Comparison of ENCODE assay signal across 12 cellular contexts in the genomic region with DNA sequence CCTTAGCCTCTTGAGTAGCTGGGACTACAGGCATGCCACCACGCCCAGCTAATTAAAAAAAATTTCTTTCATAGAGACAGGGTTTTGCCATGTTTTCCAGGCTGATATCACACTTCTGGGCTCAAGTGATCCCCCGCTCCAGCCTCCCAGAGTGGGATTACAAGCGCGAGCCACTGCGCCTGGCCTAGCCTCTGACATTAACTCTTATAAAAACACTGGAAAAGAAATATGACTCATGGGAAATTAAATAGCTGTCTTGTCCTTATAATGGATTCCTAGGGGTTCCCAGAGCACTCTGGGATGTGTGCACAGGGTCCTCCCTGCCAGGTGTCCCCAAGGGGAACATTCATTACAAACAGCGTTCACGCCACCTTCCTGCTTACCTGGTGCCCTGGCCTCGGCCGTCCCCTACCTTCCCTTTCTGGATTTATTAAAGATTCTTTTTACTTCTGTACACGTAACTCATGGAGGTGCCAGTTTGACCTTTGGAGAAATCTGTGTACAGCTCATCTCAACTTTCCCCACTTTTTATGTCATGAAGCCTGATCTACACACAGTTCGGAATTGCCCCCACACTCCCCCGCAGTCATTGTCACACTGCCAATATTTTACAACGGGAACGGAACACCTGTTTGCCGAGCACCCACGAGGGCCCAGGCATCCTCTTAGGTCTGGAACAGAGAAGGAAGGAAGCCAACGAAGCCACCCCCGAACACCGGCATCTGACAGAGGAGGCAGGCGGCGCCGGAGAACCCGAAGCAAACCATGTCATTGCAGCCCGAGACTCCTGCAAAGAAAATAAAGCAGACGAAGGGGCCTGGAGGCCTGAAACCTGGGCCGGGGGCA. TPM values are rescaled to one million over a fixed set of nuclear protein-coding genes. Genes with fewer than 3 reads are reported as not detected.
DNase-seq lines count a peak whose midpoint lies in the region; ATAC-seq and TF ChIP-seq lines count a peak whose summit lies in the region.
"Had no signal": no experiment of that assay in that cellular context is flagged by ENCODE, and none has a peak within 500 bp of the region (broad histone marks: within the 10 kb centered on the region; RNA-seq: fewer than 3 reads in every experiment).

No MANE protein-coding gene starts in this region.

- H3K4me1 Mint-ChIP-seq in activated CD8-positive, alpha-beta memory T cell treated with anti-CD3 and anti-CD28 coated beads, Interleukin-2, amount 10 ng/mL, durations not matched to agents 7 days and 5 days: peaks cover 44% of the 10 kb centered on the region
- H3K4me1 Mint-ChIP-seq in type B pancreatic cell (ENCODE audit: unreplicated experiment): peaks cover 39% of the 10 kb centered on the region

- CTCF ChIA-PET in mammary epithelial cell (lab: Charles Lee; ENCODE audit: low non-redundant PET): no interaction called here
- CTCF ChIA-PET in activated CD8-positive, alpha-beta memory T cell treated with anti-CD3 and anti-CD28 coated beads, Interleukin-2, amount 10 ng/mL, durations not matched to agents 7 days and 5 days (lab: Charles Lee): interaction anchor here (1.4 kb wide), 1 partner anchor 25 kb away, joined by 5 read pairs; no protein-coding TSS in a partner anchor

- no peak overlapping the region for H4K12ac ChIP-seq in trophoblast cell (ENCODE audit: low read depth, low read length)

- no peak overlapping the region for H3K14ac ChIP-seq in trophoblast cell (ENCODE audit: low read length)

- H3K4me2 ChIP-seq in mammary epithelial cell (ENCODE audit: insufficient read depth, low read depth, low read length) (no peak overlapping the region), trophoblast cell (ENCODE audit: low read length) (no peak overlapping the region)

- no peak overlapping the region for H3K4ac ChIP-seq in trophoblast cell (ENCODE audit: low read depth, low read length)

- H3K4me3 ChIP-seq in mammary epithelial cell (replicated peaks in 1 of 3; ENCODE audit: insufficient read depth in 1 of 3, low read depth in 2 of 3, low read length in 3 of 3) (no peak overlapping the region), breast epithelium (no peak overlapping the region), trophoblast cell (ENCODE audit: low read depth, low read length) (no peak overlapping the region)
- H3K4me3 ChIP-seq: uterus had no signal

- DNase-seq in mammary epithelial cell (no peak), breast epithelium (ENCODE audit: low spot score in 2 of 2) (no peak), myocyte (ENCODE audit: low read depth) (peak; percentile 16), type B pancreatic cell (ENCODE audit: extremely low spot score, unreplicated experiment) (no peak), NCI-H2196 treated with DMSO at 0.1 percent for 48 hours (lab: John Stamatoyannopoulos, UW; ENCODE audit: unreplicated experiment) (no peak), trophoblast cell (no peak)
- no peak for DNase-seq in activated CD8-positive, alpha-beta memory T cell treated with anti-CD3 and anti-CD28 coated beads, Interleukin-2, amount 10 ng/mL, durations not matched to agents 7 days and 5 days
- DNase-seq: H7, immature natural killer cell had no signal

- H2AFZ ChIP-seq in mammary epithelial cell (ENCODE audit: low read depth, low read length): peak overlapping the region; percentile 46
- H2AFZ ChIP-seq in trophoblast cell (ENCODE audit: insufficient read depth, low read length, poor library complexity): no peak overlapping the region

- no peaks in the 10 kb centered on the region for H3K27me3 Mint-ChIP-seq in activated CD8-positive, alpha-beta memory T cell treated with anti-CD3 and anti-CD28 coated beads, Interleukin-2, amount 10 ng/mL, durations not matched to agents 7 days and 5 days
- H3K27me3 Mint-ChIP-seq in type B pancreatic cell: no peaks in the 10 kb centered on the region

- no peak overlapping the region for H2BK5ac ChIP-seq in trophoblast cell (ENCODE audit: low read depth, low read length, poor library complexity)

- H3K79me2 ChIP-seq in mammary epithelial cell (ENCODE audit: insufficient read depth, low read length) (no peaks in the 10 kb centered on the region), trophoblast cell (ENCODE audit: control insufficient read depth, insufficient read depth, low read length, poor library complexity) (no peaks in the 10 kb centered on the region)

- H3K27ac ChIP-seq in mammary epithelial cell (ENCODE audit: insufficient read depth, low read depth, low read length) (no peak overlapping the region), breast epithelium (no peak overlapping the region), trophoblast cell (ENCODE audit: low read depth, low read length) (no peak overlapping the region)
- H3K27ac ChIP-seq: uterus had no signal

- H2BK12ac ChIP-seq in trophoblast cell (ENCODE audit: low read length): no peak overlapping the region

- no peak for ATAC-seq in activated CD8-positive, alpha-beta memory T cell treated with anti-CD3 and anti-CD28 coated beads, Interleukin-2, amount 10 ng/mL, durations not matched to agents 7 days and 5 days
- ATAC-seq in GM18505 (IDR thresholded peaks at IDR 0.05; ENCODE audit: unreplicated experiment): no peak
- ATAC-seq: right cardiac atrium had no signal

- H3K4me3 Mint-ChIP-seq in activated CD8-positive, alpha-beta memory T cell treated with anti-CD3 and anti-CD28 coated beads, Interleukin-2, amount 10 ng/mL, durations not matched to agents 7 days and 5 days: no peak overlapping the region
- H3K4me3 Mint-ChIP-seq in type B pancreatic cell: peak overlapping the region; percentile 4
- H3K4me3 Mint-ChIP-seq: immature natural killer cell had no signal

- WGBS in mammary epithelial cell (ENCODE audit: low coverage, missing lambda C conversion rate): 35% methylated on average over 24 of the region's 26 CpGs
- no CpG with 5 or more reads among the region's 26 CpGs for WGBS in trophoblast cell (ENCODE audit: extremely low coverage, insufficient coverage, insufficient read length)

- TF ChIP-seq CTCF in mammary epithelial cell (conservative IDR thresholded peaks at IDR 0.05 in 1 of 2, IDR thresholded peaks at IDR 0.05 in 1 of 2; ENCODE audit: extremely low read depth in 1 of 2, insufficient read depth in 1 of 2, low read depth in 1 of 2, low read length in 2 of 2): no peak
- no peak for TF ChIP-seq CTCF in breast epithelium (IDR thresholded peaks at IDR 0.05)
- TF ChIP-seq CTCF in type B pancreatic cell (conservative IDR thresholded peaks at IDR 0.05): no peak

- intact Hi-C loops in mammary epithelial cell (cut with micrococcal nuclease): no loop called here
- intact Hi-C loops in breast epithelium (cut with DNase I; ENCODE audit: low total_unique reads): no loop called here

- H3K9me3 Mint-ChIP-seq in activated CD8-positive, alpha-beta memory T cell treated with anti-CD3 and anti-CD28 coated beads, Interleukin-2, amount 10 ng/mL, durations not matched to agents 7 days and 5 days (ENCODE audit: low read depth): no peaks in the 10 kb centered on the region
- H3K9me3 Mint-ChIP-seq in type B pancreatic cell: no peaks in the 10 kb centered on the region
- H3K9me3 Mint-ChIP-seq: immature natural killer cell had no signal

- dilution Hi-C loops in mammary epithelial cell (cut with HindIII; ENCODE audit: low sequenced_read_pairs): no loop called here

- H4K91ac ChIP-seq in trophoblast cell (ENCODE audit: low read depth, low read length): no peak overlapping the region

- H3K9ac ChIP-seq in mammary epithelial cell (ENCODE audit: insufficient read depth, low read length) (no peak overlapping the region), trophoblast cell (ENCODE audit: low read length) (no peak overlapping the region)

- no peak overlapping the region for H4K8ac ChIP-seq in trophoblast cell (ENCODE audit: low read depth, low read length)

- peaks cover 48% of the 10 kb centered on the region for H3K36me3 Mint-ChIP-seq in activated CD8-positive, alpha-beta memory T cell treated with anti-CD3 and anti-CD28 coated beads, Interleukin-2, amount 10 ng/mL, durations not matched to agents 7 days and 5 days
- no peaks in the 10 kb centered on the region for H3K36me3 Mint-ChIP-seq in type B pancreatic cell

- H3K4me1 ChIP-seq in mammary epithelial cell (ENCODE audit: insufficient read depth, low read length) (no peaks in the 10 kb centered on the region), breast epithelium (no peaks in the 10 kb centered on the region), trophoblast cell (ENCODE audit: control insufficient read depth in 1 of 2, insufficient read depth in 2 of 2, low read length in 2 of 2) (peaks cover 20 to 21% of the 10 kb centered on the region in 2 experiments)
- H3K4me1 ChIP-seq: uterus had no signal

- H3K27me3 ChIP-seq in mammary epithelial cell (ENCODE audit: insufficient read depth, low read length) (no peaks in the 10 kb centered on the region), breast epithelium (peaks cover 0 to 6% of the 10 kb centered on the region in 2 donors), trophoblast cell (ENCODE audit: insufficient read depth, low read length) (no peaks in the 10 kb centered on the region)
- H3K27me3 ChIP-seq: uterus had no signal

- in situ Hi-C loops in mammary epithelial cell (cut with MboI; ENCODE audit: low sequenced_read_pairs in 2 of 2): no loop called here

- no peak overlapping the region for H3K18ac ChIP-seq in trophoblast cell (ENCODE audit: low read length)

- peaks cover 16% of the 10 kb centered on the region for H3K79me1 ChIP-seq in trophoblast cell (ENCODE audit: low read length)

- H3K36me3 ChIP-seq in mammary epithelial cell (ENCODE audit: insufficient read depth, low read length) (no peaks in the 10 kb centered on the region), breast epithelium (no peaks in the 10 kb centered on the region), trophoblast cell (ENCODE audit: control insufficient read depth in 1 of 2, insufficient read depth in 2 of 2, low read length in 2 of 2) (no peaks in the 10 kb centered on the region)
- H3K36me3 ChIP-seq: uterus had no signal

- no peak overlapping the region for H2BK120ac ChIP-seq in trophoblast cell (ENCODE audit: insufficient read depth, low read length, poor library complexity)

- H3K23ac ChIP-seq in trophoblast cell (ENCODE audit: low read length): no peak overlapping the region

- H3K9me3 ChIP-seq in mammary epithelial cell (replicated peaks; ENCODE audit: insufficient read depth, low read length) (no peaks in the 10 kb centered on the region), breast epithelium (no peaks in the 10 kb centered on the region), trophoblast cell (ENCODE audit: insufficient read depth, low read depth, low read length) (peaks cover 2% of the 10 kb centered on the region)
- H3K9me3 ChIP-seq: uterus had no signal

- TF ChIP-seq POLR2A in breast epithelium (IDR thresholded peaks at IDR 0.05) (no peak), GM18505 (IDR thresholded peaks at IDR 0.05; ENCODE audit: borderline replicate concordance, extremely low read depth, insufficient read depth, insufficient read length) (no peak)

- peak overlapping the region; percentile 16 for H3K27ac Mint-ChIP-seq in activated CD8-positive, alpha-beta memory T cell treated with anti-CD3 and anti-CD28 coated beads, Interleukin-2, amount 10 ng/mL, durations not matched to agents 7 days and 5 days
- no peak overlapping the region for H3K27ac Mint-ChIP-seq in type B pancreatic cell
- H3K27ac Mint-ChIP-seq: immature natural killer cell had no signal

- no TSS peak for BruUV-seq in mammary epithelial cell (replicated peaks; lab: Mats Ljungman, UMichigan)

- no peaks in the 10 kb centered on the region for H4K20me1 ChIP-seq in mammary epithelial cell (ENCODE audit: insufficient read depth, low read length)

- H2AK5ac ChIP-seq in trophoblast cell (ENCODE audit: low read length): no peak overlapping the region

RNA-seq across cellular contexts. Expression of a gene that starts 39.7 kb away (rescaled TPM):
- total RNA-seq in mammary epithelial cell (100 to 1,000 TPM in 1 of 2 donors, 10 to 100 TPM in 1; 73.5 to 107 TPM), breast epithelium (10 to 100 TPM in 2 of 3 donors, 1 to 10 TPM in 1; 8.8 to 38.1 (median 17.4) TPM), myocyte (7.4 and 7.8 TPM in 2 replicates), type B pancreatic cell (ENCODE audit: low replicate concordance) (28.5 and 30.3 TPM in 2 replicates)
- 67.1 TPM for polyA plus RNA-seq in mammary epithelial cell
- polyA minus RNA-seq in mammary epithelial cell: 84.8 TPM
- 10 to 100 TPM; 37.9 to 73.9 TPM for total RNA-seq in activated CD8-positive, alpha-beta memory T cell treated with anti-CD3 and anti-CD28 coated beads, Interleukin-2, amount 10 ng/mL, durations not matched to agents 7 days and 5 days
- polyA plus RNA-seq in myocyte (2012): 16.3 TPM
- 16.0 and 16.7 TPM in 2 replicates for polyA plus RNA-seq in trophoblast cell (2013)
